In the genomic region with DNA sequence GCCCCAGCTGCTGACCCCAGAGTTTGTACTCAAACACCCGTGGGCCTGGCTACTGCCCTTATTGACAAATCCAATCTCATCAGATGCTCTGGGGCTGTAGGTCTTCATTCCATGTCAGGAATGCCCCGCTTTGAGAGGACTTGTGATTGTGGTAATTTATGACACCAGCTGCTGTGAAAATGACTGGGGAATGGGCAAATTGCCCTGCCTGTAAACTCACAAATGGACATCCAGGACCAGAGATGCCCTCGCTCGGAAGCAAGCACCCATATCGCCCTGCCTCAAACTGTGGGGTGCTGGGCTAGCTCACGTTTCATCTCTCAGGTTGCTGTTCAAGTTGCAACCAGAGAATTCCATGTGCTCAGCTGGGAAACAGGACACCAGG, we compare ENCODE assay signal across 16 cellular contexts.
DNase-seq lines count a peak whose midpoint lies in the region; ATAC-seq and TF ChIP-seq lines count a peak whose summit lies in the region.
"Had no signal": no experiment of that assay in that cellular context is flagged by ENCODE, and none has a peak within 500 bp of the region (broad histone marks: within the 10 kb centered on the region; RNA-seq: fewer than 3 reads in every experiment).

No MANE protein-coding gene starts in this region.

- H3K27ac ChIP-seq in BLaER1 treated with 17β-estradiol and CSF1 and Interleukin-3, amounts not matched to agents 10 nM and 100 nM: peak overlapping the region; percentile 49 to 93 (median 82); a peak in 21 of 22 replicates
- peak overlapping the region; percentile 8 for H3K27ac ChIP-seq in lower lobe of right lung
- H3K27ac ChIP-seq: ascending aorta, pancreas, VCaP had no signal

- no peaks in the 10 kb centered on the region for H3K27me3 ChIP-seq in BLaER1 treated with 17β-estradiol and CSF1 and Interleukin-3, amounts not matched to agents 10 nM and 100 nM
- no peaks in the 10 kb centered on the region for H3K27me3 ChIP-seq in lower lobe of right lung (ENCODE audit: low read depth)
- H3K27me3 ChIP-seq: ascending aorta, pancreas, stomach had no signal

- H4K20me1 ChIP-seq in BLaER1 treated with 17β-estradiol and CSF1 and Interleukin-3, amounts not matched to agents 10 nM and 100 nM: no peaks in the 10 kb centered on the region

- peak overlapping the region in 10 of 11 experiments; percentile 51 to 80 (median 66); a peak in 18 of 22 replicates for H3K9ac ChIP-seq in BLaER1 treated with 17β-estradiol and CSF1 and Interleukin-3, amounts not matched to agents 10 nM and 100 nM

- H3K9me3 ChIP-seq in BLaER1 treated with 17β-estradiol and CSF1 and Interleukin-3, amounts not matched to agents 10 nM and 100 nM (replicated peaks in 1 of 11): peaks cover 3 to 18% (median 6%) of the 10 kb centered on the region in 11 experiments
- no peaks in the 10 kb centered on the region for H3K9me3 ChIP-seq in lower lobe of right lung
- H3K9me3 ChIP-seq: ascending aorta, pancreas, stomach had no signal

- no peaks in the 10 kb centered on the region for H3K36me3 ChIP-seq in BLaER1 treated with 17β-estradiol and CSF1 and Interleukin-3, amounts not matched to agents 10 nM and 100 nM
- no peaks in the 10 kb centered on the region for H3K36me3 ChIP-seq in lower lobe of right lung
- H3K36me3 ChIP-seq: ascending aorta, pancreas, stomach had no signal

- intact Hi-C loops in lower lobe of right lung (cut with DNase I): no loop called here

- H3K4me1 ChIP-seq in BLaER1 treated with 17β-estradiol and CSF1 and Interleukin-3, amounts not matched to agents 10 nM and 100 nM: peaks cover 62 to 84% (median 71%) of the 10 kb centered on the region in 10 experiments
- peaks cover 17% of the 10 kb centered on the region for H3K4me1 ChIP-seq in lower lobe of right lung

- H3K4me2 ChIP-seq in BLaER1 treated with 17β-estradiol and CSF1 and Interleukin-3, amounts not matched to agents 10 nM and 100 nM: peak overlapping the region; percentile 72 to 90 (median 84)

- H3K4me3 ChIP-seq in BLaER1 treated with 17β-estradiol and CSF1 and Interleukin-3, amounts not matched to agents 10 nM and 100 nM: peak overlapping the region in 7 of 10 experiments; percentile 1 to 40 (median 28); a peak in 5 of 20 replicates
- H3K4me3 ChIP-seq in GM12864 (ENCODE audit: low read depth, low read length) (peak overlapping the region; percentile 11), lower lobe of right lung (no peak overlapping the region)
- H3K4me3 ChIP-seq: ascending aorta, K562, pancreas, stomach had no signal

- DNase-seq in GM12864 (ENCODE audit: low read depth): no peak
- peak; percentile 66 for DNase-seq in NCI-H146 treated with DMSO at 0.1 percent for 48 hours (lab: John Stamatoyannopoulos, UW; ENCODE audit: unreplicated experiment)
- no peak for DNase-seq in lower lobe of right lung
- DNase-seq in NCI-H510A (lab: John Stamatoyannopoulos, UW): no peak
- DNase-seq in HuH-7 (ENCODE audit: low spot score): no peak
- DNase-seq: glutamatergic neuron, H7, NCI-H226, pancreas had no signal

- ATAC-seq in lower lobe of right lung: no peak
- no peak for ATAC-seq in HG03342 (IDR thresholded peaks at IDR 0.05; ENCODE audit: unreplicated experiment)
- no peak for ATAC-seq in GM18909 (IDR thresholded peaks at IDR 0.05; ENCODE audit: poor library complexity, unreplicated experiment)
- ATAC-seq: K562 had no signal

- TF ChIP-seq CTCF in GM12864 (IDR thresholded peaks at IDR 0.05; ENCODE audit: low read depth, low read length, missing control alignments): no peak
- TF ChIP-seq CTCF in lower lobe of right lung (IDR thresholded peaks at IDR 0.05): no peak
